ENCODE assay signal across 9 cellular contexts in genomic region chr4:83552924-83553323, GRCh38. TPM values are rescaled to one million over a fixed set of nuclear protein-coding genes. Genes with fewer than 3 reads are reported as not detected.
A peak's percentile ranks its signal among the peaks of the same experiment; 100 is the strongest.
DNase-seq lines count a peak whose midpoint lies in the region; ATAC-seq and TF ChIP-seq lines count a peak whose summit lies in the region.
"Had no signal": no experiment of that assay in that cellular context is flagged by ENCODE, and none has a peak within 500 bp of the region (broad histone marks: within the 10 kb centered on the region; RNA-seq: fewer than 3 reads in every experiment).

No MANE protein-coding gene starts in this region.

- no peak for TF ChIP-seq CTCF in epithelial cell of esophagus (IDR thresholded peaks at IDR 0.05; ENCODE audit: insufficient read depth, low read depth, low read length, missing control alignments)

- peak; percentile 60 for ATAC-seq in GM19351 (IDR thresholded peaks at IDR 0.05; ENCODE audit: unreplicated experiment)
- peak; percentile 53 for ATAC-seq in HG03571 (IDR thresholded peaks at IDR 0.05; ENCODE audit: unreplicated experiment)
- no peak for ATAC-seq in GM19455 (IDR thresholded peaks at IDR 0.05; ENCODE audit: unreplicated experiment)
- ATAC-seq in HG03045 (IDR thresholded peaks at IDR 0.05; ENCODE audit: unreplicated experiment): no peak

- DNase-seq in A172 (ENCODE audit: low spot score) (peak; percentile 84), epithelial cell of esophagus (ENCODE audit: low read depth) (peak; percentile 40), NCI-H524 treated with DMSO at 0.1 percent for 48 hours (lab: John Stamatoyannopoulos, UW) (no peak)
- no peak for DNase-seq in stimulated activated CD4-positive, alpha-beta T cell treated with anti-CD3 and anti-CD28 coated beads, Interleukin-2, amount 100 ng/mL, for 48 hours
- DNase-seq: SJCRH30 had no signal

- no peak overlapping the region for H3K4me3 ChIP-seq in epithelial cell of esophagus (ENCODE audit: low read length)
- H3K4me3 ChIP-seq: SJCRH30 had no signal

RNA-seq across cellular contexts. Expression of gene GPAT3, which starts 17.0 kb away (rescaled TPM):
- total RNA-seq in A172 (2014; rRNA removed; shearing (Covaris generic)): 7.8 and 9.9 TPM in 2 replicates

Comparison
In these comparisons a context has a peak if more than half of its experiments do, and no peak if none do; other contexts are left out.
1. DNase-seq: peak in A172 (single experiment) and epithelial cell of esophagus (single experiment); none in NCI-H524 treated with DMSO at 0.1 percent for 48 hours (single experiment) and stimulated activated CD4-positive, alpha-beta T cell treated with anti-CD3 and anti-CD28 coated beads, Interleukin-2, amount 100 ng/mL, for 48 hours (0 of 2).
2. ATAC-seq: peak in GM19351 (single experiment) and HG03571 (single experiment); none in GM19455 (single experiment) and HG03045 (single experiment).